ENCODE assay signal across 8 cellular contexts in the genomic region with DNA sequence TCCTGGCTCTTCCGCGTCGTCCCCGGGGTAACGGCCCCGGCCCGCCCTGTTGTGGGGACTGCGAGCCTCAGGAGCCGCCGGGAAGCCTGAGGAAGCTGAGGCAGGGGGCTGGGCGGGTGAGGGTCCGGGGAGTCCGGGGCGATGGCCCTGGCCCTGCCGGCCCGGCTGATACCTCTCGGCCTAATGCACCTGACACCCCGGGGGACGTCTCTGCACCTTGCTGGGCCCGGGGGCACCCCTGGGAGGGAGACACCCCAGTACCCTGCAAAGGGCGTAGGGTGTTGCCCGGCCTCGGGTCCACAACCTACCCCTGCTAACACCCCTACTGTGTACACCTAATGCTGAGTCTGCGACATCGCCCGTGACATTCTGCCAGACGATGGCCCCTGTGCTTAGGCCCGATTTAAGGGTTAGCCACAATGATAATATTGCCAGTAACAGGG.
DNase-seq lines count a peak whose midpoint lies in the region; ATAC-seq lines count a peak whose summit lies in the region.

No MANE protein-coding gene starts in this region.

- H3K4me3 ChIP-seq in mucosa of stomach (ENCODE audit: low read length), result peak overlapping the region; percentile 7

- H3K36me3 Mint-ChIP-seq in activated T-cell treated with anti-CD3 and anti-CD28 coated beads, Interleukin-2, amount 50 U/mL, for 24 hours (ENCODE audit: low read depth), result peaks cover 48% of the 10 kb centered on the region

- H3K9me3 Mint-ChIP-seq in activated T-cell treated with anti-CD3 and anti-CD28 coated beads, Interleukin-2, amount 50 U/mL, for 24 hours, result no peaks in the 10 kb centered on the region

- H3K27me3 Mint-ChIP-seq in activated T-cell treated with anti-CD3 and anti-CD28 coated beads, Interleukin-2, amount 50 U/mL, for 24 hours, result no peaks in the 10 kb centered on the region

- H3K36me3 ChIP-seq in mucosa of stomach (ENCODE audit: control insufficient read depth, insufficient read depth, low read length), result no peaks in the 10 kb centered on the region

- H3K27ac ChIP-seq in caudate nucleus (ENCODE audit: low read depth, low read length), result peak overlapping the region; percentile 44

- ATAC-seq in HG03521 (IDR thresholded peaks at IDR 0.05; ENCODE audit: unreplicated experiment) (peak; percentile 1), HG02938 (IDR thresholded peaks at IDR 0.05; ENCODE audit: unreplicated experiment) (no peak)

- peaks cover 9% of the 10 kb centered on the region for H3K4me1 ChIP-seq in mucosa of stomach (ENCODE audit: control insufficient read depth, insufficient read depth, low read length)

- peak overlapping the region; percentile 89 for H3K4me3 Mint-ChIP-seq in activated T-cell treated with anti-CD3 and anti-CD28 coated beads, Interleukin-2, amount 50 U/mL, for 24 hours

- H3K27ac Mint-ChIP-seq in activated T-cell treated with anti-CD3 and anti-CD28 coated beads, Interleukin-2, amount 50 U/mL, for 24 hours, result peak overlapping the region; percentile 89

- peak overlapping the region; percentile 44 for H3K9ac ChIP-seq in mucosa of stomach (ENCODE audit: low read length)

- H3K4me1 Mint-ChIP-seq in activated T-cell treated with anti-CD3 and anti-CD28 coated beads, Interleukin-2, amount 50 U/mL, for 24 hours (ENCODE audit: low read depth), result peaks cover 23% of the 10 kb centered on the region

- no peaks in the 10 kb centered on the region for H3K9me3 ChIP-seq in mucosa of stomach (ENCODE audit: control insufficient read depth, low read length)

- peak; percentile 53 for DNase-seq in activated T-cell treated with anti-CD3 and anti-CD28 coated beads, Interleukin-2, amount 50 U/mL, for 24 hours
- no peak for DNase-seq in activated T-cell treated with anti-CD3 and anti-CD28 coated beads, Interleukin-2, amount 50 U/mL, for 1 hour
- peak in 2 of 61 donors; percentile 37 to 56 for DNase-seq in caudate nucleus (lab: John Stamatoyannopoulos, UW)
- no peak for DNase-seq in cortex of kidney (lab: John Stamatoyannopoulos, UW)
- DNase-seq in NCI-H1436 (lab: John Stamatoyannopoulos, UW), result no peak

- no peaks in the 10 kb centered on the region for H3K27me3 ChIP-seq in mucosa of stomach (ENCODE audit: control insufficient read depth, insufficient read depth, low read length)
